Comparison of ENCODE assay signal across 15 cellular contexts in genomic region chr19:5890099-5890498, GRCh38. TPM values are rescaled to one million over a fixed set of nuclear protein-coding genes. Genes with fewer than 3 reads are reported as not detected.
"Had no signal": no experiment of that assay in that cellular context is flagged by ENCODE, and none has a peak within 500 bp of the region (broad histone marks: within the 10 kb centered on the region; RNA-seq: fewer than 3 reads in every experiment).

No MANE protein-coding gene starts in this region.

- H3K9me3 ChIP-seq: upper lobe of left lung had no signal

- FAIRE-seq: TTC549 had no signal

- DNase-seq: activated B cell treated with CpG ODN at 0.5 μM for 24 hours; activated CD4-positive, alpha-beta T cell treated with anti-CD3 and anti-CD28 coated beads, Interleukin-2, amount 10 ng/mL, durations not matched to agents 24 days and 14 days; activated CD8-positive, alpha-beta memory T cell treated with anti-CD3 and anti-CD28 coated beads for 24 hours; activated naive CD4-positive, alpha-beta T cell treated with anti-CD3 and anti-CD28 coated beads, Interleukin-2, amount 10 ng/mL, durations not matched to agents 7 days and 5 days; amygdala; erythroblast; hypothalamus; naive B cell; T-helper 17 cell; upper lobe of left lung had no signal

- H3K4me3 ChIP-seq: upper lobe of left lung had no signal

- H3K27ac ChIP-seq: upper lobe of left lung had no signal

- ATAC-seq: right cardiac atrium; stimulated activated memory B cell treated with anti-CD40 and anti-IgM and Interleukin-4, amounts not matched to agents 10 μg/mL and 1 μg/mL and 100 μg/mL, for 72 hours; T-helper 17 cell had no signal

RNA-seq across cellular contexts. Expression of gene FUT5, which starts 19.8 kb away (rescaled TPM):
- total RNA-seq: activated B cell treated with CpG ODN at 0.5 μM for 24 hours; activated CD4-positive, alpha-beta T cell treated with anti-CD3 and anti-CD28 coated beads, Interleukin-2, amount 10 ng/mL, durations not matched to agents 24 days and 14 days; lower leg skin; posterior vena cava; right cardiac atrium; upper lobe of left lung had no signal
- polyA plus RNA-seq: right cardiac atrium had no signal

RNA-seq across cellular contexts. Expression of gene FUT3, which starts 38.9 kb away (rescaled TPM):
- total RNA-seq: activated B cell treated with CpG ODN at 0.5 μM for 24 hours; activated CD4-positive, alpha-beta T cell treated with anti-CD3 and anti-CD28 coated beads, Interleukin-2, amount 10 ng/mL, durations not matched to agents 24 days and 14 days; posterior vena cava; right cardiac atrium had no signal
- polyA plus RNA-seq: right cardiac atrium had no signal
